ENCODE assay signal across 21 cellular contexts in genomic region chr18:34695300-34695699, GRCh38. TPM values are rescaled to one million over a fixed set of nuclear protein-coding genes. Genes with fewer than 3 reads are reported as not detected.
DNase-seq lines count a peak whose midpoint lies in the region; ATAC-seq, FAIRE-seq and TF ChIP-seq lines count a peak whose summit lies in the region.
"Had no signal": no experiment of that assay in that cellular context is flagged by ENCODE, and none has a peak within 500 bp of the region (broad histone marks: within the 10 kb centered on the region; RNA-seq: fewer than 3 reads in every experiment).

No MANE protein-coding gene starts in this region.

- H3K4me3 ChIP-seq in H1 (ENCODE audit: extremely low read depth in 1 of 4, insufficient read depth in 2 of 4, low read depth in 3 of 4, low read length in 4 of 4) (no peak overlapping the region), neural cell (ENCODE audit: low read length) (peak overlapping the region; percentile 8)
- H3K4me3 ChIP-seq: ascending aorta, BLaER1, PC-9, stomach had no signal

- no peaks in the 10 kb centered on the region; a peak in 1 of 8 replicates for H3K36me3 ChIP-seq in H1 (ENCODE audit: control insufficient read depth in 2 of 4, insufficient read depth in 4 of 4, low read length in 3 of 4)
- H3K36me3 ChIP-seq in neural cell (ENCODE audit: insufficient read depth, low read length), result no peaks in the 10 kb centered on the region
- H3K36me3 ChIP-seq: ascending aorta, BLaER1, stomach had no signal

- H2BK120ac ChIP-seq in H1 (replicated peaks; ENCODE audit: low read depth, low read length), result no peak overlapping the region

- no peaks in the 10 kb centered on the region for H3K79me1 ChIP-seq in H1 (ENCODE audit: low read depth, low read length)

- no peak for ATAC-seq in GM18520 (IDR thresholded peaks at IDR 0.05; ENCODE audit: unreplicated experiment)

- H2BK12ac ChIP-seq in H1 (ENCODE audit: low read depth, low read length), result no peak overlapping the region

- no peak for TF ChIP-seq EP300 in H1 (IDR thresholded peaks at IDR 0.05; ENCODE audit: borderline replicate concordance in 1 of 2, low read depth in 2 of 2, low read length in 2 of 2)
- TF ChIP-seq EP300 in neural cell (conservative IDR thresholded peaks at IDR 0.05; ENCODE audit: poor library complexity, severe bottlenecking), result no peak

- H4K5ac ChIP-seq in H1 (ENCODE audit: insufficient read length, low read depth, low read length), result no peak overlapping the region

- H3K18ac ChIP-seq in H1 (ENCODE audit: extremely low read depth, low read length), result no peak overlapping the region

- no peak overlapping the region for H2BK5ac ChIP-seq in H1 (ENCODE audit: low read depth, low read length)

- H3K56ac ChIP-seq in H1 (replicated peaks; ENCODE audit: insufficient read length, low read depth, low read length), result no peak overlapping the region

- H2BK15ac ChIP-seq in H1 (ENCODE audit: low read length), result no peak overlapping the region

- H3K27ac ChIP-seq in H1 (ENCODE audit: low read depth, low read length), result 0 out of 2 replicates have a peak overlapping the region, but pooled peaks have one; percentile 22
- no peak overlapping the region for H3K27ac ChIP-seq in neural cell (ENCODE audit: low read length)
- H3K27ac ChIP-seq: ascending aorta, BLaER1, KMS-11, PC-9, stomach had no signal

- H2AFZ ChIP-seq in H1 (ENCODE audit: low read length) (no peak overlapping the region), neural cell (ENCODE audit: low read depth, low read length) (no peak overlapping the region)
- H2AFZ ChIP-seq: PC-9 had no signal

- TF ChIP-seq RAD21 in H1 (IDR thresholded peaks at IDR 0.05 in 1 of 2, conservative IDR thresholded peaks at IDR 0.05 in 1 of 2; ENCODE audit: low read depth in 2 of 2, low read length in 2 of 2) (no peak), neural cell (conservative IDR thresholded peaks at IDR 0.05) (no peak)

- H4K20me1 ChIP-seq in H1 (replicated peaks in 1 of 2; ENCODE audit: control insufficient read depth in 1 of 2, insufficient read depth in 2 of 2, low read length in 2 of 2) (no peaks in the 10 kb centered on the region), neural cell (ENCODE audit: insufficient read depth) (no peaks in the 10 kb centered on the region)
- H4K20me1 ChIP-seq: BLaER1 had no signal

- CTCF ChIA-PET in H1 (lab: Charles Lee; ENCODE audit: partially characterized antibody), result interaction anchor here (0.6 to 5.5 kb wide), 5 partner anchors 8 to 73 kb away, joined by 3 to 31 read pairs (median 3); partner anchors contain the start of gene DTNA

- no peaks in the 10 kb centered on the region for H3K79me2 ChIP-seq in H1 (ENCODE audit: control insufficient read depth in 1 of 2, insufficient read depth in 2 of 2, low read length in 2 of 2)
- H3K79me2 ChIP-seq in neural cell (replicated peaks; ENCODE audit: insufficient read depth, low read length), result no peaks in the 10 kb centered on the region

- POLR2A ChIA-PET in H1 (lab: Charles Lee; ENCODE audit: partially characterized antibody), result no interaction called here

- no peak overlapping the region for H3K9ac ChIP-seq in H1 (replicated peaks in 1 of 4; ENCODE audit: extremely low read depth in 1 of 4, low read depth in 3 of 4, low read length in 3 of 4)
- no peak overlapping the region for H3K9ac ChIP-seq in neural cell (ENCODE audit: low read length)
- H3K9ac ChIP-seq: BLaER1, KMS-11, SK-N-SH had no signal

- H3K27me3 ChIP-seq in H1 (replicated peaks in 1 of 4; ENCODE audit: control insufficient read depth in 3 of 4, extremely low read depth in 1 of 4, insufficient read depth in 3 of 4, low read length in 3 of 4) (no peaks in the 10 kb centered on the region), neural cell (ENCODE audit: insufficient read depth, low read depth, low read length) (no peaks in the 10 kb centered on the region)
- H3K27me3 ChIP-seq: ascending aorta, BLaER1, stomach had no signal

- no peaks in the 10 kb centered on the region for H3K9me2 ChIP-seq in neural cell (ENCODE audit: insufficient read depth, low read length)
- H3K9me2 ChIP-seq: SK-N-SH had no signal

- no peaks in the 10 kb centered on the region for H3F3A ChIP-seq in neural cell (ENCODE audit: insufficient read depth, low read length, poor library complexity, severe bottlenecking)

- H3K4me2 ChIP-seq in H1 (ENCODE audit: insufficient read depth in 1 of 2, low read depth in 2 of 2, low read length in 2 of 2) (no peak overlapping the region), neural cell (ENCODE audit: low read length) (no peak overlapping the region)
- H3K4me2 ChIP-seq: BLaER1, KMS-11, PC-9, SK-N-SH had no signal

- TF ChIP-seq CTCF in H1 (IDR thresholded peaks at IDR 0.05; ENCODE audit: control extremely low read depth in 1 of 3, insufficient read depth in 1 of 3, low read depth in 1 of 3, low read length in 3 of 3), result no peak
- TF ChIP-seq CTCF in neural cell (IDR thresholded peaks at IDR 0.05; ENCODE audit: poor library complexity, severe bottlenecking), result no peak

- TF ChIP-seq POLR2A in H1 (IDR thresholded peaks at IDR 0.05; ENCODE audit: control extremely low read depth in 1 of 2, low read depth in 2 of 2, low read length in 2 of 2), result no peak

- no peak overlapping the region for H3K23ac ChIP-seq in H1 (ENCODE audit: insufficient read length)

- no peak overlapping the region for H2AK5ac ChIP-seq in H1 (ENCODE audit: low read depth, low read length)

- peaks cover 0 to 9% (median 2%) of the 10 kb centered on the region in 4 experiments; a peak in 3 of 7 replicates for H3K4me1 ChIP-seq in H1 (replicated peaks in 1 of 4; ENCODE audit: control insufficient read depth in 3 of 4, insufficient read depth in 4 of 4, low read length in 3 of 4)
- H3K4me1 ChIP-seq: ascending aorta, stomach had no signal

- no peaks in the 10 kb centered on the region; the same call in 1 of the 2 replicates for H3K23me2 ChIP-seq in H1 (ENCODE audit: low read depth, low read length)

- H4K91ac ChIP-seq in H1 (replicated peaks; ENCODE audit: insufficient read length, low read length), result no peak overlapping the region

- H3K4ac ChIP-seq in H1 (replicated peaks; ENCODE audit: insufficient read length, low read depth, low read length), result no peak overlapping the region

- H3K14ac ChIP-seq in H1 (ENCODE audit: insufficient read length), result no peak overlapping the region

- FAIRE-seq in H1 (lab: Jason Lieb, UNC), result no peak
- FAIRE-seq: A204.1, H54 had no signal

- DNase-seq in NCI-H1092 treated with DMSO at 0.1 percent for 48 hours (lab: John Stamatoyannopoulos, UW) (peak; percentile 25), NCI-H1092 (lab: John Stamatoyannopoulos, UW) (no peak), NCI-H1417 treated with DMSO at 0.1 percent for 48 hours (lab: John Stamatoyannopoulos, UW) (peak; percentile 64), H1 (ENCODE audit: low read depth in 1 of 2, low spot score in 2 of 2) (no peak), iPS-NIHi7 (ENCODE audit: extremely low spot score) (no peak)
- no peak for DNase-seq in stimulated activated CD4-positive, alpha-beta T cell treated with anti-CD3 and anti-CD28 coated beads, Interleukin-4, amount 100 ng/mL, for 4 hours
- DNase-seq: activated CD4-positive, alpha-beta T cell treated with anti-CD3 and anti-CD28 coated beads for 4 hours; activated CD8-positive, alpha-beta memory T cell treated with anti-CD3 and anti-CD28 coated beads, Interleukin-2, amount 50 U/mL, for 4 hours; foreskin fibroblast; NCI-H1694; NCI-H446 treated with DMSO at 0.1 percent for 48 hours; PC-9; stomach had no signal

- H3K9me3 ChIP-seq in H1 (ENCODE audit: insufficient read depth in 2 of 2, low read depth in 1 of 2, low read length in 1 of 2) (no peaks in the 10 kb centered on the region), neural cell (ENCODE audit: low read length) (no peaks in the 10 kb centered on the region)
- H3K9me3 ChIP-seq: ascending aorta, BLaER1, SK-N-SH, stomach had no signal

- 88% methylated on average over 5 of the region's 5 CpGs; no CpG with 5 or more reads in 1 of the 2 experiments for WGBS in H1 (ENCODE audit: extremely low coverage in 1 of 2, insufficient coverage in 1 of 2, insufficient read length in 1 of 2, insufficient replicate concordance in 2 of 2, low coverage in 1 of 2, low lambda C conversion rate in 2 of 2, missing lambda C conversion rate in 1 of 2), 2 experiments

- no peak overlapping the region for H4K8ac ChIP-seq in H1 (ENCODE audit: extremely low read depth, insufficient read depth, low read length)

- no peak overlapping the region for H2BK20ac ChIP-seq in H1 (ENCODE audit: low read length)

TF ChIP-seq in H1, 55 proteins besides CTCF, POLR2A, EP300 and RAD21 (continues in another document):
- no peak for TF ChIP-seq SP4 (IDR thresholded peaks at IDR 0.05; ENCODE audit: low read length)

TF ChIP-seq in neural cell, 6 proteins besides CTCF, POLR2A, EP300 and RAD21:
- TF ChIP-seq MXI1 (conservative IDR thresholded peaks at IDR 0.05; ENCODE audit: poor library complexity, severe bottlenecking) (no peak), POLR2AphosphoS5 (IDR thresholded peaks at IDR 0.05) (no peak), EZH2 (IDR thresholded peaks at IDR 0.05; ENCODE audit: borderline replicate concordance, insufficient read depth, low read length, poor library complexity, severe bottlenecking) (no peak)

RNA-seq across cellular contexts. Expression of gene DTNA, which starts 14.8 kb away (rescaled TPM):
- 29.0 and 32.7 TPM in 2 replicates for total RNA-seq in H1 (2021; fragmentation: NEBNext Ultra II Directional; extraction: Animal tissue kit (Norgen Biotek cat#: 25700))
- polyA plus RNA-seq in H1 (2011; rRNA removed) (17.2 and 30.2 TPM in 2 replicates), neural cell (53.9 and 58.9 TPM in 2 replicates)
- 26.5 TPM for polyA plus RNA-seq in H1 (2011; cell fraction: cytosol; rRNA removed)
- polyA plus RNA-seq in H1 (2011; cell fraction: nucleus; rRNA removed), result 26.8 TPM
- polyA plus RNA-seq in H1 (2012, experiment 1 of 2), result 16.2 to 31.9 TPM (median 25.0 TPM) in 4 replicates
- 1.9 TPM for polyA plus RNA-seq in H1 (2012, experiment 2 of 2)
- polyA plus RNA-seq in H1 (2013, experiment 1 of 2), result 15.9 TPM
- 15.1 TPM for polyA plus RNA-seq in H1 (2013, experiment 2 of 2)
- 71.3 and 92.7 TPM in 2 replicates for polyA minus RNA-seq in H1 (2011; rRNA and poly(A)+ RNA removed)
- 12.8 TPM for polyA minus RNA-seq in H1 (2011; cell fraction: cytosol; rRNA and poly(A)+ RNA removed)
- 64.0 TPM for polyA minus RNA-seq in H1 (2011; cell fraction: nucleus; rRNA and poly(A)+ RNA removed)
- polyA minus RNA-seq in neural cell, result 69.1 and 91.0 TPM in 2 replicates
- total RNA-seq: PC-9 had no signal

Comparison
In these comparisons a context has a peak if more than half of its experiments do, and no peak if none do; other contexts are left out.
1. DNase-seq: peak in NCI-H1092 treated with DMSO at 0.1 percent for 48 hours (single experiment) and NCI-H1417 treated with DMSO at 0.1 percent for 48 hours (single experiment); none in NCI-H1092 (single experiment), H1 (0 of 2), stimulated activated CD4-positive, alpha-beta T cell treated with anti-CD3 and anti-CD28 coated beads, Interleukin-4, amount 100 ng/mL, for 4 hours (0 of 2) and iPS-NIHi7 (single experiment).